1 cellular context compared by ENCODE assay signal in the genomic region with DNA sequence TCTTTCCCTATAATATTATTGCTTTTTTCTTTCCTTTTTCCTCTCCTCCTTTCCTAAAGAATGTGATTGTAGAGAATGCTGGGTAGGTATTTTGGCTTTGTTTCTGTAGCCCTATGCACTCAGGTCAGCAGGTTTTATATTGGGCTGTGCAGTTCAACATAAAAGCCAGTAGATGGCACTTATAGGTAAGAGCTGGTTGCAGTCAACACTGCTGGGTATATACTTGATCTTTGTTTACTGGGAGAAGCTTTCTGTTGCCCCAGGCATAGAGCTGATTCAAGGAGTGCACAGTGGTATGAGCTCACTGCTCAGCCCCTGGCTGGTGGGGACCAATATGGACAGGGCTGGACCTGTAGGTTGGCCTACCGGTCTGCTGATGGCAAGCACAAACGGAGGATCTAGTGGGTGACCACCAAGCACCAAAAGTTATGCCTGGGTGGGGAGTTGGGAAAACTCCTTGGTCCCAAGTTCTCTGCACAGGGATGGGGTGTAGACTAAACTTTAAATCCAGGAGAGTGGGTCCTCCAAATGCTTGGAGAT.
TF ChIP-seq lines count a peak whose summit lies in the region.

No MANE protein-coding gene starts in this region.

TF ChIP-seq in H1, 55 proteins besides CTCF, POLR2A, EP300 and RAD21 (continued from another document):
- TF ChIP-seq, protein P1, sequence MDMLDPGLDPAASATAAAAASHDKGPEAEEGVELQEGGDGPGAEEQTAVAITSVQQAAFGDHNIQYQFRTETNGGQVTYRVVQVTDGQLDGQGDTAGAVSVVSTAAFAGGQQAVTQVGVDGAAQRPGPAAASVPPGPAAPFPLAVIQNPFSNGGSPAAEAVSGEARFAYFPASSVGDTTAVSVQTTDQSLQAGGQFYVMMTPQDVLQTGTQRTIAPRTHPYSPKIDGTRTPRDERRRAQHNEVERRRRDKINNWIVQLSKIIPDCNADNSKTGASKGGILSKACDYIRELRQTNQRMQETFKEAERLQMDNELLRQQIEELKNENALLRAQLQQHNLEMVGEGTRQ (IDR thresholded peaks at IDR 0.05; ENCODE audit: low read length), result no peak
- TF ChIP-seq SP4 (IDR thresholded peaks at IDR 0.05; ENCODE audit: low read length) (no peak), HDAC2 (IDR thresholded peaks at IDR 0.05; ENCODE audit: borderline replicate concordance in 1 of 2, low read depth in 2 of 2, low read length in 2 of 2) (no peak), CBX8 (IDR thresholded peaks at IDR 0.05; ENCODE audit: borderline replicate concordance, low read depth, low read length) (no peak)
